ENCODE assay signal across 33 cellular contexts in genomic region chr17:50855708-50856330, GRCh38. TPM values are rescaled to one million over a fixed set of nuclear protein-coding genes. Genes with fewer than 3 reads are reported as not detected.
DNase-seq lines count a peak whose midpoint lies in the region; ATAC-seq and TF ChIP-seq lines count a peak whose summit lies in the region.
"Had no signal": no experiment of that assay in that cellular context is flagged by ENCODE, and none has a peak within 500 bp of the region (broad histone marks: within the 10 kb centered on the region; RNA-seq: fewer than 3 reads in every experiment).

No MANE protein-coding gene starts in this region.

- WGBS in heart left ventricle, 4 donors, result 55 to 62% (median 57%) methylated on average over 6 of the region's 6 CpGs

- no peak overlapping the region for H3K4me3 Mint-ChIP-seq in nephron
- H3K4me3 Mint-ChIP-seq: activated CD4-positive, alpha-beta T cell treated with anti-CD3 and anti-CD28 coated beads, Interleukin-2, amount 10 ng/mL, durations not matched to agents 24 days and 14 days; activated naive CD4-positive, alpha-beta T cell treated with anti-CD3 and anti-CD28 coated beads, Interleukin-2, amount 50 U/mL, for 24 hours; CD8-positive, alpha-beta T cell; naive B cell; stimulated activated memory B cell treated with anti-CD40 and anti-IgM and Interleukin-4, amounts not matched to agents 10 μg/mL and 1 μg/mL and 100 μg/mL, for 72 hours; type B pancreatic cell; WTC11 had no signal

- peak overlapping the region in 8 of 12 donors; percentile 2 to 48 (median 17) for H3K27ac ChIP-seq in heart left ventricle
- H3K27ac ChIP-seq: dorsolateral prefrontal cortex, esophagus squamous epithelium, GM23248, neutrophil, skin epidermis had no signal

- peaks cover 0 to 1% (median 0%) of the 10 kb centered on the region in 9 donors for H3K36me3 ChIP-seq in heart left ventricle
- H3K36me3 ChIP-seq: neutrophil had no signal

- no peaks in the 10 kb centered on the region for H3K9me3 Mint-ChIP-seq in nephron
- H3K9me3 Mint-ChIP-seq: activated CD4-positive, alpha-beta T cell treated with anti-CD3 and anti-CD28 coated beads, Interleukin-2, amount 10 ng/mL, durations not matched to agents 24 days and 14 days; activated naive CD4-positive, alpha-beta T cell treated with anti-CD3 and anti-CD28 coated beads, Interleukin-2, amount 50 U/mL, for 24 hours; CD8-positive, alpha-beta T cell; naive B cell; stimulated activated memory B cell treated with anti-CD40 and anti-IgM and Interleukin-4, amounts not matched to agents 10 μg/mL and 1 μg/mL and 100 μg/mL, for 72 hours; type B pancreatic cell; WTC11 had no signal

- no peak overlapping the region for H3K4me3 ChIP-seq in heart left ventricle
- H3K4me3 ChIP-seq: dorsolateral prefrontal cortex, esophagus squamous epithelium, GM23248, skin epidermis had no signal

- ATAC-seq in heart left ventricle (no peak), Right ventricle myocardium superior (ENCODE audit: poor library complexity) (no peak), left lobe of liver (peak; percentile 23)
- ATAC-seq: CD8-positive, alpha-beta T cell; Panc1; stimulated activated memory B cell treated with anti-CD40 and anti-IgM and Interleukin-4, amounts not matched to agents 10 μg/mL and 1 μg/mL and 100 μg/mL, for 72 hours; WTC11 had no signal

- H3K27ac Mint-ChIP-seq in nephron, result peak overlapping the region; percentile 2 to 54 (median 51)
- H3K27ac Mint-ChIP-seq: activated CD4-positive, alpha-beta T cell treated with anti-CD3 and anti-CD28 coated beads, Interleukin-2, amount 10 ng/mL, durations not matched to agents 24 days and 14 days; CD8-positive, alpha-beta T cell; stimulated activated memory B cell treated with anti-CD40 and anti-IgM and Interleukin-4, amounts not matched to agents 10 μg/mL and 1 μg/mL and 100 μg/mL, for 72 hours; type B pancreatic cell; WTC11 had no signal

- no peak for TF ChIP-seq POLR2A in heart left ventricle (IDR thresholded peaks at IDR 0.05)

- in situ Hi-C loops in GM13977 (cut with MboI; ENCODE audit: low pct_unique_long_range_greater_than_20kb, low sequenced_read_pairs, unreplicated experiment) (no loop called here), G401 (cut with HindIII; ENCODE audit: low sequenced_read_pairs) (no loop called here)

- H3K4me1 ChIP-seq in heart left ventricle, result peaks cover 0 to 44% (median 15%) of the 10 kb centered on the region in 12 donors

- H3K4me1 Mint-ChIP-seq in nephron, result peaks cover 31% of the 10 kb centered on the region

- peaks cover 9% of the 10 kb centered on the region for H3K27me3 Mint-ChIP-seq in nephron (ENCODE audit: low read depth)
- H3K27me3 Mint-ChIP-seq: activated naive CD4-positive, alpha-beta T cell treated with anti-CD3 and anti-CD28 coated beads, Interleukin-2, amount 50 U/mL, for 24 hours; naive B cell; stimulated activated memory B cell treated with anti-CD40 and anti-IgM and Interleukin-4, amounts not matched to agents 10 μg/mL and 1 μg/mL and 100 μg/mL, for 72 hours had no signal

- intact Hi-C loops in heart left ventricle (cut with DNase I), result loop anchor here in 4 of 10 donors (2.0 to 10.0 kb wide), 3 partner anchors 95 to 299 kb away; partner anchors contain the start of gene NME1 (in 1 of the 4)
- intact Hi-C loops in Right ventricle myocardium superior (cut with DNase I), result no loop called here

- no peak for DNase-seq in heart left ventricle
- no peak for DNase-seq in Right ventricle myocardium superior
- DNase-seq in left lobe of liver (ENCODE audit: low spot score), result no peak
- DNase-seq in pons (ENCODE audit: low spot score), result no peak
- no peak for DNase-seq in GM13977 (ENCODE audit: low spot score)
- DNase-seq in G401 (ENCODE audit: low spot score), result no peak
- no peak for DNase-seq in SKM-1 (lab: John Stamatoyannopoulos, UW; ENCODE audit: unreplicated experiment)
- DNase-seq: activated CD4-positive, alpha-beta T cell treated with anti-CD3 and anti-CD28 coated beads, Interleukin-2, amount 10 ng/mL, durations not matched to agents 24 days and 14 days; AML-193; amniotic stem cell; dorsolateral prefrontal cortex; esophagus squamous epithelium; foreskin melanocyte; GM23248; Karpas-422; mesenchymal stem cell; naive B cell; NCI-H2029; NCI-H526 treated with DMSO at 0.1 percent for 48 hours; SIG-M5; substantia nigra; T1000 had no signal

- no peaks in the 10 kb centered on the region for H3K36me3 Mint-ChIP-seq in nephron (ENCODE audit: low read depth)
- H3K36me3 Mint-ChIP-seq: activated naive CD4-positive, alpha-beta T cell treated with anti-CD3 and anti-CD28 coated beads, Interleukin-2, amount 50 U/mL, for 24 hours; CD8-positive, alpha-beta T cell; naive B cell; stimulated activated memory B cell treated with anti-CD40 and anti-IgM and Interleukin-4, amounts not matched to agents 10 μg/mL and 1 μg/mL and 100 μg/mL, for 72 hours; type B pancreatic cell; WTC11 had no signal

- H3K27me3 ChIP-seq in heart left ventricle, result no peaks in the 10 kb centered on the region
- H3K27me3 ChIP-seq: dorsolateral prefrontal cortex, esophagus squamous epithelium had no signal

- no peak for TF ChIP-seq CTCF in heart left ventricle (IDR thresholded peaks at IDR 0.05)
- TF ChIP-seq CTCF in nephron (IDR thresholded peaks at IDR 0.05; ENCODE audit: unreplicated experiment in 3 of 3), result no peak
- no peak for TF ChIP-seq CTCF in GM13977 (IDR thresholded peaks at IDR 0.05; ENCODE audit: extremely low read depth, insufficient read depth, missing control alignments)

- H3K9me3 ChIP-seq in heart left ventricle, result no peaks in the 10 kb centered on the region
- H3K9me3 ChIP-seq: esophagus squamous epithelium, neutrophil had no signal

RNA-seq across cellular contexts. Expression of gene TOB1, which starts 10.3 kb away (rescaled TPM):
- total RNA-seq in heart left ventricle (100 to 1,000 TPM in 4 of 9 donors, 10 to 100 TPM in 5; 38.3 to 136 (median 88.7) TPM), Right ventricle myocardium superior (83.8 TPM), left lobe of liver (209 TPM)
- 10 to 100 TPM; 22.2 to 34.2 TPM for polyA plus RNA-seq in heart left ventricle
- 18.5 and 26.4 TPM in 2 replicates for total RNA-seq in G401 (2014; rRNA removed; shearing (Covaris generic))

RNA-seq across cellular contexts. Expression of gene WFIKKN2, which starts 20.4 kb away (rescaled TPM):
- total RNA-seq in heart left ventricle, result under 1 TPM in 7 of 9 donors, not detected in 2; 0.12 to 0.75 (median 0.29) TPM
- under 1 TPM; 0.08 to 0.23 TPM for polyA plus RNA-seq in heart left ventricle
- total RNA-seq in Right ventricle myocardium superior, result 0.51 TPM
- 0.08 TPM for total RNA-seq in left lobe of liver
- total RNA-seq in G401 (2014; rRNA removed; shearing (Covaris generic)), result 0.62 TPM in 1 of 2 replicates, not detected in the other
- total RNA-seq: A673; activated CD4-positive, alpha-beta T cell treated with anti-CD3 and anti-CD28 coated beads, Interleukin-2, amount 10 ng/mL, durations not matched to agents 24 days and 14 days; activated CD8-positive, alpha-beta memory T cell treated with anti-CD3 and anti-CD28 coated beads for 36 hours; CD8-positive, alpha-beta T cell; GM23248 had no signal
- polyA plus RNA-seq: GM23248 had no signal
